In the genomic region with DNA sequence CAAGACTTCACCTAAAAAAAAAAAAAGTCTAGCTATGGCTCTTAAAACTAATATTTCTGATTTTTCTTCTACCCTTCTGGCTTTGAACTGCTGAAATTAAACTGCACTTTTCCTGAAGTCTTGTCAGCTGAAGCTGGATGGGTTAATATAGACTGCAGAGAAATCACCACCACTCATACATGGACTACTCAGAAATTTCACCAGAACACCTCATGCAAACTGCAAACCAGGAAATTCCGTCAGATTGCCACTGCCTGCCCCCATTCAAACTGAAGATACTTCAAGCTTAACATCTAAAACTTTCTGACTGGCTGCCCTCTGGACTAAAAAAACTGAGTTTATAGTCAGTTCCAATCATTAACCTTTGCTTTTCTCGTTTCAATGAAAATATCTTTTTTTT, we compare ENCODE assay signal across 19 cellular contexts. TPM values are rescaled to one million over a fixed set of nuclear protein-coding genes. Genes with fewer than 3 reads are reported as not detected.
A peak's percentile ranks its signal among the peaks of the same experiment; 100 is the strongest.
DNase-seq lines count a peak whose midpoint lies in the region; ATAC-seq and TF ChIP-seq lines count a peak whose summit lies in the region.
"Had no signal": no experiment of that assay in that cellular context is flagged by ENCODE, and none has a peak within 500 bp of the region (broad histone marks: within the 10 kb centered on the region; RNA-seq: fewer than 3 reads in every experiment).

No MANE protein-coding gene starts in this region.

- no peak for TF ChIP-seq CTCF in OCI-LY7 (conservative IDR thresholded peaks at IDR 0.05; ENCODE audit: low read length)

- H3K27ac Mint-ChIP-seq in activated naive CD8-positive, alpha-beta T cell treated with anti-CD3 and anti-CD28 coated beads, Interleukin-2, amount 10 ng/mL, durations not matched to agents 7 days and 5 days = peak overlapping the region; percentile 32
- H3K27ac Mint-ChIP-seq in activated naive CD8-positive, alpha-beta T cell treated with anti-CD3 and anti-CD28 coated beads, Interleukin-2, amount 50 U/mL, for 24 hours = no peak overlapping the region
- no peak overlapping the region for H3K27ac Mint-ChIP-seq in stimulated activated memory B cell treated with anti-CD40 and anti-IgM and Interleukin-4, amounts not matched to agents 10 μg/mL and 1 μg/mL and 100 μg/mL, for 72 hours
- H3K27ac Mint-ChIP-seq in activated naive CD4-positive, alpha-beta T cell treated with anti-CD3 and anti-CD28 coated beads, Interleukin-2, amount 10 ng/mL, durations not matched to agents 7 days and 5 days = no peak overlapping the region
- H3K27ac Mint-ChIP-seq: B cell; CD8-positive, alpha-beta T cell; GM23338; H9 had no signal

- H3K36me3 Mint-ChIP-seq in activated naive CD8-positive, alpha-beta T cell treated with anti-CD3 and anti-CD28 coated beads, Interleukin-2, amount 10 ng/mL, durations not matched to agents 7 days and 5 days = peaks cover 40% of the 10 kb centered on the region
- peaks cover 18% of the 10 kb centered on the region for H3K36me3 Mint-ChIP-seq in activated naive CD8-positive, alpha-beta T cell treated with anti-CD3 and anti-CD28 coated beads, Interleukin-2, amount 50 U/mL, for 24 hours (ENCODE audit: low read depth)
- H3K36me3 Mint-ChIP-seq in stimulated activated memory B cell treated with anti-CD40 and anti-IgM and Interleukin-4, amounts not matched to agents 10 μg/mL and 1 μg/mL and 100 μg/mL, for 72 hours = peaks cover 34% of the 10 kb centered on the region
- H3K36me3 Mint-ChIP-seq in activated naive CD4-positive, alpha-beta T cell treated with anti-CD3 and anti-CD28 coated beads, Interleukin-2, amount 10 ng/mL, durations not matched to agents 7 days and 5 days = peaks cover 55% of the 10 kb centered on the region

- peaks cover 10% of the 10 kb centered on the region for H3K4me1 Mint-ChIP-seq in activated naive CD8-positive, alpha-beta T cell treated with anti-CD3 and anti-CD28 coated beads, Interleukin-2, amount 10 ng/mL, durations not matched to agents 7 days and 5 days
- peaks cover 26% of the 10 kb centered on the region for H3K4me1 Mint-ChIP-seq in activated naive CD8-positive, alpha-beta T cell treated with anti-CD3 and anti-CD28 coated beads, Interleukin-2, amount 50 U/mL, for 24 hours
- no peaks in the 10 kb centered on the region for H3K4me1 Mint-ChIP-seq in stimulated activated memory B cell treated with anti-CD40 and anti-IgM and Interleukin-4, amounts not matched to agents 10 μg/mL and 1 μg/mL and 100 μg/mL, for 72 hours
- H3K4me1 Mint-ChIP-seq in activated naive CD4-positive, alpha-beta T cell treated with anti-CD3 and anti-CD28 coated beads, Interleukin-2, amount 10 ng/mL, durations not matched to agents 7 days and 5 days = peaks cover 20% of the 10 kb centered on the region
- H3K4me1 Mint-ChIP-seq: B cell had no signal

- no peak for ATAC-seq in activated naive CD8-positive, alpha-beta T cell treated with anti-CD3 and anti-CD28 coated beads, Interleukin-2, amount 10 ng/mL, durations not matched to agents 7 days and 5 days (ENCODE audit: low read depth)
- no peak for ATAC-seq in activated naive CD8-positive, alpha-beta T cell treated with anti-CD3 and anti-CD28 coated beads, Interleukin-2, amount 50 U/mL, for 24 hours
- peak; percentile 68 for ATAC-seq in stimulated activated memory B cell treated with anti-CD40 and anti-IgM and Interleukin-4, amounts not matched to agents 10 μg/mL and 1 μg/mL and 100 μg/mL, for 72 hours
- no peak for ATAC-seq in GM21717 (IDR thresholded peaks at IDR 0.05; ENCODE audit: unreplicated experiment)
- ATAC-seq: CD8-positive, alpha-beta T cell; GM23338; HCT116 had no signal

- no peaks in the 10 kb centered on the region for H3K9me2 ChIP-seq in OCI-LY7 (ENCODE audit: insufficient read depth, low read length)

- intact Hi-C loops in OCI-LY7 (cut with micrococcal nuclease; ENCODE audit: unreplicated experiment) = no loop called here

- no peaks in the 10 kb centered on the region for H4K20me1 ChIP-seq in OCI-LY7 (ENCODE audit: insufficient read depth, low read length)
- H4K20me1 ChIP-seq: BLaER1 had no signal

- POLR2A ChIA-PET in activated naive CD8-positive, alpha-beta T cell treated with anti-CD3 and anti-CD28 coated beads, Interleukin-2, amount 10 ng/mL, durations not matched to agents 7 days and 5 days (lab: Charles Lee) = interaction anchor here (0.7 to 1.4 kb wide), 4 partner anchors 10 to 143 kb away, joined by 4 to 6 read pairs (median 5); no protein-coding TSS in a partner anchor
- POLR2A ChIA-PET in OCI-LY7 (lab: Charles Lee) = interaction anchor here (0.6 to 1.0 kb wide), 4 partner anchors 10 to 429 kb away, joined by 3 to 4 read pairs (median 3); no protein-coding TSS in a partner anchor

- H3K4me2 ChIP-seq in OCI-LY7 (ENCODE audit: low read length) = no peak overlapping the region
- H3K4me2 ChIP-seq: BLaER1, GM23338 had no signal

- BruUV-seq in OCI-LY7 (replicated peaks; lab: Mats Ljungman, UMichigan) = no TSS peak

- CTCF ChIA-PET in OCI-LY7 (lab: Charles Lee; ENCODE audit: unreplicated experiment) = no interaction called here
- CTCF ChIA-PET in activated naive CD4-positive, alpha-beta T cell treated with anti-CD3 and anti-CD28 coated beads, Interleukin-2, amount 10 ng/mL, durations not matched to agents 7 days and 5 days (lab: Charles Lee) = interaction anchor here (0.8 to 1.3 kb wide), 3 partner anchors 32 to 60 kb away, joined by 3 to 4 read pairs (median 4); no protein-coding TSS in a partner anchor

- no peaks in the 10 kb centered on the region for H3K9me3 ChIP-seq in OCI-LY7 (ENCODE audit: low read length)
- H3K9me3 ChIP-seq: Caco-2 had no signal

- peaks cover 21% of the 10 kb centered on the region for H3K9me3 Mint-ChIP-seq in activated naive CD8-positive, alpha-beta T cell treated with anti-CD3 and anti-CD28 coated beads, Interleukin-2, amount 10 ng/mL, durations not matched to agents 7 days and 5 days
- no peaks in the 10 kb centered on the region for H3K9me3 Mint-ChIP-seq in activated naive CD8-positive, alpha-beta T cell treated with anti-CD3 and anti-CD28 coated beads, Interleukin-2, amount 50 U/mL, for 24 hours
- H3K9me3 Mint-ChIP-seq in stimulated activated memory B cell treated with anti-CD40 and anti-IgM and Interleukin-4, amounts not matched to agents 10 μg/mL and 1 μg/mL and 100 μg/mL, for 72 hours = peaks cover 3% of the 10 kb centered on the region
- H3K9me3 Mint-ChIP-seq in activated naive CD4-positive, alpha-beta T cell treated with anti-CD3 and anti-CD28 coated beads, Interleukin-2, amount 10 ng/mL, durations not matched to agents 7 days and 5 days = peaks cover 30% of the 10 kb centered on the region

- H3K27me3 Mint-ChIP-seq in activated naive CD8-positive, alpha-beta T cell treated with anti-CD3 and anti-CD28 coated beads, Interleukin-2, amount 10 ng/mL, durations not matched to agents 7 days and 5 days = no peaks in the 10 kb centered on the region
- H3K27me3 Mint-ChIP-seq in activated naive CD8-positive, alpha-beta T cell treated with anti-CD3 and anti-CD28 coated beads, Interleukin-2, amount 50 U/mL, for 24 hours = no peaks in the 10 kb centered on the region
- no peaks in the 10 kb centered on the region for H3K27me3 Mint-ChIP-seq in stimulated activated memory B cell treated with anti-CD40 and anti-IgM and Interleukin-4, amounts not matched to agents 10 μg/mL and 1 μg/mL and 100 μg/mL, for 72 hours
- no peaks in the 10 kb centered on the region for H3K27me3 Mint-ChIP-seq in activated naive CD4-positive, alpha-beta T cell treated with anti-CD3 and anti-CD28 coated beads, Interleukin-2, amount 10 ng/mL, durations not matched to agents 7 days and 5 days
- H3K27me3 Mint-ChIP-seq: B cell; CD4-positive, CD25-positive, alpha-beta regulatory T cell had no signal

- H3K27ac ChIP-seq in OCI-LY7 (ENCODE audit: low read depth, low read length, poor library complexity, severe bottlenecking) = no peak overlapping the region
- H3K27ac ChIP-seq: 22Rv1, BLaER1, C4-2B had no signal

- peaks cover 9% of the 10 kb centered on the region for H3K4me1 ChIP-seq in OCI-LY7 (ENCODE audit: insufficient read depth, low read length, poor library complexity, severe bottlenecking)
- H3K4me1 ChIP-seq: Caco-2 had no signal

- no peak overlapping the region for H3K4me3 ChIP-seq in OCI-LY7 (ENCODE audit: low read depth, low read length, poor library complexity, severe bottlenecking)
- H3K4me3 ChIP-seq: BLaER1, GM23338 had no signal

- H3K79me2 ChIP-seq in OCI-LY7 (ENCODE audit: insufficient read depth, low read depth, low read length) = no peaks in the 10 kb centered on the region

- no peak overlapping the region for H2AFZ ChIP-seq in OCI-LY7 (ENCODE audit: low read length)
- H2AFZ ChIP-seq: GM23338 had no signal

- no peak for DNase-seq in activated naive CD8-positive, alpha-beta T cell treated with anti-CD3 and anti-CD28 coated beads, Interleukin-2, amount 10 ng/mL, durations not matched to agents 7 days and 5 days
- DNase-seq in activated naive CD8-positive, alpha-beta T cell treated with anti-CD3 and anti-CD28 coated beads, Interleukin-2, amount 50 U/mL, for 24 hours = no peak
- peak; percentile 30 for DNase-seq in glomerular visceral epithelial cell (ENCODE audit: extremely low spot score)
- DNase-seq in OCI-LY7 (ENCODE audit: low spot score) = no peak
- DNase-seq in activated naive CD4-positive, alpha-beta T cell treated with anti-CD3 and anti-CD28 coated beads, Interleukin-2, amount 10 ng/mL, durations not matched to agents 7 days and 5 days = no peak
- DNase-seq: Caco-2; CD4-positive, CD25-positive, alpha-beta regulatory T cell; CD8-positive, alpha-beta T cell; DMS153; DND-41; H9 had no signal

- H3K36me3 ChIP-seq in OCI-LY7 (ENCODE audit: insufficient read depth, low read length) = no peaks in the 10 kb centered on the region

- H3K4me3 Mint-ChIP-seq in activated naive CD8-positive, alpha-beta T cell treated with anti-CD3 and anti-CD28 coated beads, Interleukin-2, amount 10 ng/mL, durations not matched to agents 7 days and 5 days = no peak overlapping the region
- H3K4me3 Mint-ChIP-seq in activated naive CD8-positive, alpha-beta T cell treated with anti-CD3 and anti-CD28 coated beads, Interleukin-2, amount 50 U/mL, for 24 hours = no peak overlapping the region
- no peak overlapping the region for H3K4me3 Mint-ChIP-seq in stimulated activated memory B cell treated with anti-CD40 and anti-IgM and Interleukin-4, amounts not matched to agents 10 μg/mL and 1 μg/mL and 100 μg/mL, for 72 hours
- H3K4me3 Mint-ChIP-seq in activated naive CD4-positive, alpha-beta T cell treated with anti-CD3 and anti-CD28 coated beads, Interleukin-2, amount 10 ng/mL, durations not matched to agents 7 days and 5 days = no peak overlapping the region
- H3K4me3 Mint-ChIP-seq: B cell; CD4-positive, CD25-positive, alpha-beta regulatory T cell; CD8-positive, alpha-beta T cell; GM23338; H9 had no signal

RNA-seq across cellular contexts. Expression of a gene that starts 11.5 kb away (rescaled TPM):
- 10 to 100 TPM; 39.2 to 41.1 TPM for total RNA-seq in activated naive CD8-positive, alpha-beta T cell treated with anti-CD3 and anti-CD28 coated beads, Interleukin-2, amount 10 ng/mL, durations not matched to agents 7 days and 5 days
- total RNA-seq in OCI-LY7 (2014; rRNA removed; shearing (Covaris generic)) = 13.5 and 15.4 TPM in 2 replicates
- 11.4 and 15.1 TPM in 2 replicates for total RNA-seq in OCI-LY7 (2022)
